Comparison of ENCODE assay signal across 29 cellular contexts in genomic region chr3:31453430-31453829, GRCh38.
"Had no signal": no experiment of that assay in that cellular context is flagged by ENCODE, and none has a peak within 500 bp of the region (broad histone marks: within the 10 kb centered on the region; RNA-seq: fewer than 3 reads in every experiment).

No MANE protein-coding gene starts in this region.

- H3K9me3 Mint-ChIP-seq: stimulated activated effector memory CD8-positive, alpha-beta T cell treated with anti-CD3 and anti-CD28 coated beads, Interleukin-12 subunit alpha, Interleukin-12 subunit beta, amount 100 ng/mL, for 72 hours; stimulated activated naive CD8-positive, alpha-beta T cell treated with anti-CD3 and anti-CD28 coated beads, Interleukin-15, Interleukin-2, amounts not matched to agents 100 ng/mL and 50 ng/mL, for 24 hours had no signal

- H3K4me3 ChIP-seq: stomach, suprapubic skin, testis, thoracic aorta, thyroid gland, tibial artery, tibial nerve, transverse colon, upper lobe of left lung, upper lobe of right lung, uterus, vagina had no signal

- H3K27ac Mint-ChIP-seq: stimulated activated effector memory CD8-positive, alpha-beta T cell treated with anti-CD3 and anti-CD28 coated beads, Interleukin-12 subunit alpha, Interleukin-12 subunit beta, amount 100 ng/mL, for 72 hours; stimulated activated memory B cell treated with anti-CD40 and anti-IgM and Interleukin-4, amounts not matched to agents 10 μg/mL and 1 μg/mL and 100 μg/mL, for 72 hours; stimulated activated naive B cell treated with anti-CD40 and anti-IgM and Interleukin-4, amounts not matched to agents 10 μg/mL and 1 μg/mL and 100 μg/mL, for 72 hours; stimulated activated naive CD8-positive, alpha-beta T cell treated with anti-CD3 and anti-CD28 coated beads, Interleukin-15, Interleukin-2, amounts not matched to agents 100 ng/mL and 50 ng/mL, for 24 hours; type B pancreatic cell had no signal

- H3K4me1 ChIP-seq: stomach, suprapubic skin, testis, thyroid gland, tibial artery, tibial nerve, upper lobe of left lung, upper lobe of right lung, uterus, vagina had no signal

- H3K27me3 ChIP-seq: stomach, suprapubic skin, testis, thyroid gland, tibial artery, tibial nerve, transverse colon, upper lobe of left lung, upper lobe of right lung, uterus, vagina had no signal

- H3K27ac ChIP-seq: stomach, suprapubic skin, testis, thoracic aorta, thyroid gland, tibial artery, tibial nerve, transverse colon, upper lobe of left lung, upper lobe of right lung, uterus, vagina had no signal

- H3K36me3 Mint-ChIP-seq: stimulated activated effector memory CD8-positive, alpha-beta T cell treated with anti-CD3 and anti-CD28 coated beads, Interleukin-12 subunit alpha, Interleukin-12 subunit beta, amount 100 ng/mL, for 72 hours; stimulated activated memory B cell treated with anti-CD40 and anti-IgM and Interleukin-4, amounts not matched to agents 10 μg/mL and 1 μg/mL and 100 μg/mL, for 72 hours; type B pancreatic cell had no signal

- DNase-seq: stimulated activated CD4-positive, alpha-beta T cell treated with anti-CD3 and anti-CD28 coated beads, Interleukin-2, amount 100 ng/mL, for 48 hours; stimulated activated CD4-positive, alpha-beta T cell treated with anti-CD3 and anti-CD28 coated beads, Interleukin-4, amount 100 ng/mL, for 1 hour; stimulated activated CD4-positive, alpha-beta T cell treated with anti-CD3 and anti-CD28 coated beads, Interleukin-4, amount 100 ng/mL, for 24 hours; stimulated activated CD4-positive, alpha-beta T cell treated with anti-CD3 and anti-CD28 coated beads, Interleukin-4, amount 100 ng/mL, for 4 hours; stimulated activated CD8-positive, alpha-beta memory T cell treated with anti-CD3 and anti-CD28 coated beads, Interleukin-4, amount 100 ng/mL, for 48 hours; stimulated activated naive B cell treated with anti-CD40 and anti-IgM and Interleukin-4, amounts not matched to agents 10 μg/mL and 1 μg/mL and 100 μg/mL, for 72 hours; stimulated activated naive CD4-positive, alpha-beta T cell; stimulated activated naive CD4-positive, alpha-beta T cell treated with Interleukin-2 at 50 U/mL for 16 hours; stimulated activated naive CD8-positive, alpha-beta T cell treated with anti-CD3 and anti-CD28 coated beads, Interleukin-15, amount 100 ng/mL, for 72 hours; stimulated activated naive CD8-positive, alpha-beta T cell treated with anti-CD3 and anti-CD28 coated beads, Interleukin-15, Interleukin-2, amounts not matched to agents 100 U/mL and 50 U/mL, for 24 hours; stomach; substantia nigra; testis; thyroid gland; tibial artery; transverse colon; trophoblast cell; upper lobe of left lung; upper lobe of right lung; uterus had no signal

- H3K9me3 ChIP-seq: stomach, suprapubic skin, testis, thyroid gland, upper lobe of right lung, uterus, vagina had no signal

- ATAC-seq: stimulated activated effector memory CD8-positive, alpha-beta T cell treated with anti-CD3 and anti-CD28 coated beads, Interleukin-12 subunit alpha, Interleukin-12 subunit beta, amount 100 ng/mL, for 72 hours; stimulated activated memory B cell treated with anti-CD40 and anti-IgM and Interleukin-4, amounts not matched to agents 10 μg/mL and 1 μg/mL and 100 μg/mL, for 72 hours; stimulated activated naive B cell treated with anti-CD40 and anti-IgM and Interleukin-4, amounts not matched to agents 10 μg/mL and 1 μg/mL and 100 μg/mL, for 72 hours; stimulated activated naive CD8-positive, alpha-beta T cell treated with anti-CD3 and anti-CD28 coated beads, Interleukin-15, amount 100 ng/mL, for 72 hours; stimulated activated naive CD8-positive, alpha-beta T cell treated with anti-CD3 and anti-CD28 coated beads, Interleukin-15, Interleukin-2, amounts not matched to agents 100 U/mL and 50 U/mL, for 24 hours; upper lobe of right lung had no signal

- H3K27me3 Mint-ChIP-seq: stimulated activated naive CD8-positive, alpha-beta T cell treated with anti-CD3 and anti-CD28 coated beads, Interleukin-15, amount 100 ng/mL, for 72 hours; stimulated activated naive CD8-positive, alpha-beta T cell treated with anti-CD3 and anti-CD28 coated beads, Interleukin-15, Interleukin-2, amounts not matched to agents 100 ng/mL and 50 ng/mL, for 24 hours; type B pancreatic cell had no signal

- H3K36me3 ChIP-seq: stomach, suprapubic skin, thoracic aorta, thyroid gland, tibial artery, tibial nerve, transverse colon, upper lobe of left lung, upper lobe of right lung, uterus, vagina had no signal

- H3K4me3 Mint-ChIP-seq: stimulated activated effector memory CD8-positive, alpha-beta T cell treated with anti-CD3 and anti-CD28 coated beads, Interleukin-12 subunit alpha, Interleukin-12 subunit beta, amount 100 ng/mL, for 72 hours; stimulated activated memory B cell treated with anti-CD40 and anti-IgM and Interleukin-4, amounts not matched to agents 10 μg/mL and 1 μg/mL and 100 μg/mL, for 72 hours; stimulated activated naive B cell treated with anti-CD40 and anti-IgM and Interleukin-4, amounts not matched to agents 10 μg/mL and 1 μg/mL and 100 μg/mL, for 72 hours; stimulated activated naive CD8-positive, alpha-beta T cell treated with anti-CD3 and anti-CD28 coated beads, Interleukin-15, amount 100 ng/mL, for 72 hours; stimulated activated naive CD8-positive, alpha-beta T cell treated with anti-CD3 and anti-CD28 coated beads, Interleukin-15, Interleukin-2, amounts not matched to agents 100 ng/mL and 50 ng/mL, for 24 hours; type B pancreatic cell had no signal

- FAIRE-seq: urothelium cell line had no signal
